13 cellular contexts compared by ENCODE assay signal in the genomic region with DNA sequence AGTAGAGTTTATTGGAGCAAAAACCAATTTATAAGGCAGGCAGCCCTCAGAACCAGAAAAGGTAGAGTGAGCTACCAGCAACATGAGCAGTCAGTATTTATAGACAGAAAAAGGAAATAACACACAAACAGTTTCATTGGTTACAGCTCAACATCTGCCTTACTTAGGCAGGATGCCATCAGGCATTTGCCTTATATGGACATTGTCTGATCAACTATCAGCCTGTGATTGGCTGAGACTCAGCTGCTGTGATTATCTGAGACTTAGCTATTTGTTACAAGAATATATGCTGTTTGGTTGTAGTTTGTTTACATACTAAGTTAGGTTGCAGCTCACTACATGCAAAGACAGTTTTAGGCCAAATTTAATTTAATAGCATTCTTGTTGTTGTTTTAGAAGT.
DNase-seq lines count a peak whose midpoint lies in the region; ATAC-seq, FAIRE-seq and TF ChIP-seq lines count a peak whose summit lies in the region.
"Had no signal": no experiment of that assay in that cellular context is flagged by ENCODE, and none has a peak within 500 bp of the region (broad histone marks: within the 10 kb centered on the region; RNA-seq: fewer than 3 reads in every experiment).

No MANE protein-coding gene starts in this region.

- no peaks in the 10 kb centered on the region for H3K9me3 ChIP-seq in esophagus muscularis mucosa
- H3K9me3 ChIP-seq: MG63, spleen had no signal

- intact Hi-C loops in esophagus muscularis mucosa (cut with DNase I) = no loop called here

- no peak for TF ChIP-seq EP300 in esophagus muscularis mucosa (IDR thresholded peaks at IDR 0.05)

- no peak overlapping the region for H3K4me3 ChIP-seq in esophagus muscularis mucosa
- H3K4me3 ChIP-seq: MG63, spleen had no signal

- ATAC-seq in GM19023 (IDR thresholded peaks at IDR 0.05; ENCODE audit: unreplicated experiment) = peak; percentile 77
- peak; percentile 91 for ATAC-seq in GM21723 (IDR thresholded peaks at IDR 0.05; ENCODE audit: unreplicated experiment)
- peak; percentile 85 for ATAC-seq in HG03159 (IDR thresholded peaks at IDR 0.05; ENCODE audit: unreplicated experiment)

- FAIRE-seq in endometrium (lab: Jason Lieb, UNC) = peak; percentile 46
- FAIRE-seq: astrocyte had no signal

- no peak for DNase-seq in esophagus muscularis mucosa (ENCODE audit: extremely low spot score)
- no peak for DNase-seq in NOMO-1 treated with DMSO at 0.1 percent for 48 hours (lab: John Stamatoyannopoulos, UW; ENCODE audit: unreplicated experiment)
- no peak for DNase-seq in DMS153 treated with DMSO at 0.1 percent for 48 hours (lab: John Stamatoyannopoulos, UW; ENCODE audit: unreplicated experiment)
- no peak for DNase-seq in activated T-cell treated with anti-CD3 and anti-CD28 coated beads, Interleukin-2, amount 50 U/mL, for 1 hour
- DNase-seq: MG63, spleen, T-cell had no signal

- TF ChIP-seq POLR2A in esophagus muscularis mucosa (IDR thresholded peaks at IDR 0.05; ENCODE audit: low read depth) = no peak

- no peaks in the 10 kb centered on the region for H3K27me3 ChIP-seq in esophagus muscularis mucosa
- H3K27me3 ChIP-seq: spleen had no signal

- H3K36me3 ChIP-seq in esophagus muscularis mucosa = no peaks in the 10 kb centered on the region
- H3K36me3 ChIP-seq: MG63, spleen had no signal

- no peaks in the 10 kb centered on the region for H3K4me1 ChIP-seq in esophagus muscularis mucosa

- no peak for TF ChIP-seq CTCF in esophagus muscularis mucosa (IDR thresholded peaks at IDR 0.05)

- no peak overlapping the region for H3K27ac ChIP-seq in esophagus muscularis mucosa (replicated peaks in 1 of 4)
- H3K27ac ChIP-seq: epithelial cell of prostate had no signal
